In the genomic region with DNA sequence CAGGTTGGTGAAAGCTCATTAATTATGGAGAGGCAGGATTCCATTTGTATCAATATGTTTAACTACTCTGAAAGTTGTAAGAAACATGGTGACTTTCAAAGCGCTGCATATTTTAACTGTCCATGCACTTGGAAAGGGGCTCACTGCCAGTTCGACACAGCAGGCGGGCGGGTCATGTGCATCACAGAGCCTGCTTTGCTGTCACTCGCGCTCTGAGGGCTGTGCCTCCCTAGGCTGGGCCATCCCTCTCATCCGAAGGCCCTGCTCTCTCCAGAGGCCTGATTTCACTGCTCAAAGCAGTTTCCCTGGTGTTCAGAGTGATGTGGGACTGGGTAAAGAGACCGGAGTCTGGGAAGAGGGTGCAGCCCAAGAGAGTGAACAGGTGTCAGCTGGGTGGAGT, we compare ENCODE assay signal across 9 cellular contexts.
"Had no signal": no experiment of that assay in that cellular context is flagged by ENCODE, and none has a peak within 500 bp of the region (broad histone marks: within the 10 kb centered on the region; RNA-seq: fewer than 3 reads in every experiment).

No MANE protein-coding gene starts in this region.

- H3K4me3 ChIP-seq: GM23248, HAP-1 had no signal

- H3K27me3 Mint-ChIP-seq: IgD-negative memory B cell had no signal

- H2AFZ ChIP-seq: GM23248 had no signal

- H3K36me3 ChIP-seq: HAP-1 had no signal

- H3K27ac Mint-ChIP-seq: HFFc6, IgD-negative memory B cell had no signal

- H3K4me1 ChIP-seq: HAP-1 had no signal

- DNase-seq: GM23248, GOT3, H7, HFFc6 had no signal

- H3K9me3 ChIP-seq: HAP-1 had no signal

- H3K9ac ChIP-seq: GM23248 had no signal

- H3K27ac ChIP-seq: GM23248, HL-60 had no signal

- H3K36me3 Mint-ChIP-seq: IgD-negative memory B cell had no signal

- ATAC-seq: HCT116, HepG2 had no signal

- H3K4me3 Mint-ChIP-seq: HFFc6, IgD-negative memory B cell had no signal

- H3K4me1 Mint-ChIP-seq: IgD-negative memory B cell had no signal
